Comparison of ENCODE assay signal across 11 cellular contexts in genomic region chr4:10118355-10119004, GRCh38. TPM values are rescaled to one million over a fixed set of nuclear protein-coding genes. Genes with fewer than 3 reads are reported as not detected.
A peak's percentile ranks its signal among the peaks of the same experiment; 100 is the strongest.
DNase-seq lines count a peak whose midpoint lies in the region; ATAC-seq and TF ChIP-seq lines count a peak whose summit lies in the region.
"Had no signal": no experiment of that assay in that cellular context is flagged by ENCODE, and none has a peak within 500 bp of the region (broad histone marks: within the 10 kb centered on the region; RNA-seq: fewer than 3 reads in every experiment).

No MANE protein-coding gene starts in this region.

- H3K9me3 ChIP-seq in mammary epithelial cell (replicated peaks; ENCODE audit: insufficient read depth, low read length) (no peaks in the 10 kb centered on the region), lower lobe of right lung (no peaks in the 10 kb centered on the region), upper lobe of left lung (no peaks in the 10 kb centered on the region), gastrocnemius medialis (no peaks in the 10 kb centered on the region)
- H3K9me3 ChIP-seq: heart left ventricle, SJSA1 had no signal

- H3K4me1 Mint-ChIP-seq in MCF 10A (ENCODE audit: insufficient read depth, unreplicated experiment): peaks cover 19% of the 10 kb centered on the region
- H3K4me1 Mint-ChIP-seq in activated CD4-positive, alpha-beta memory T cell treated with anti-CD3 and anti-CD28 coated beads for 36 hours (ENCODE audit: low read depth): peaks cover 44% of the 10 kb centered on the region

- peak overlapping the region; percentile 5 for H3K4me3 Mint-ChIP-seq in MCF 10A (ENCODE audit: unreplicated experiment)
- peak overlapping the region; percentile 79 for H3K4me3 Mint-ChIP-seq in activated CD4-positive, alpha-beta memory T cell treated with anti-CD3 and anti-CD28 coated beads for 36 hours

- H3K9ac ChIP-seq in mammary epithelial cell (ENCODE audit: insufficient read depth, low read length): no peak overlapping the region

- H3K36me3 Mint-ChIP-seq in MCF 10A (ENCODE audit: insufficient read depth, unreplicated experiment): peaks cover 24% of the 10 kb centered on the region
- H3K36me3 Mint-ChIP-seq in activated CD4-positive, alpha-beta memory T cell treated with anti-CD3 and anti-CD28 coated beads for 36 hours: peaks cover 25% of the 10 kb centered on the region

- DNase-seq in MCF 10A (ENCODE audit: unreplicated experiment) (no peak), mammary epithelial cell (no peak), lower lobe of right lung (no peak), upper lobe of left lung (no peak), gastrocnemius medialis (no peak)
- peak; percentile 38 for DNase-seq in activated CD4-positive, alpha-beta memory T cell treated with anti-CD3 and anti-CD28 coated beads for 36 hours
- DNase-seq: IMR-90 had no signal

- no peak for TF ChIP-seq POLR2A in upper lobe of left lung (IDR thresholded peaks at IDR 0.05)
- no peak for TF ChIP-seq POLR2A in gastrocnemius medialis (IDR thresholded peaks at IDR 0.05)

- TF ChIP-seq CTCF in MCF 10A (IDR thresholded peaks at IDR 0.05; ENCODE audit: unreplicated experiment) (no peak), mammary epithelial cell (conservative IDR thresholded peaks at IDR 0.05 in 1 of 2, IDR thresholded peaks at IDR 0.05 in 1 of 2; ENCODE audit: extremely low read depth in 1 of 2, insufficient read depth in 1 of 2, low read depth in 1 of 2, low read length in 2 of 2) (no peak), lower lobe of right lung (IDR thresholded peaks at IDR 0.05) (no peak), upper lobe of left lung (IDR thresholded peaks at IDR 0.05) (no peak), gastrocnemius medialis (IDR thresholded peaks at IDR 0.05 in 4 of 5, conservative IDR thresholded peaks at IDR 0.05 in 1 of 5) (no peak)

- H3K27me3 Mint-ChIP-seq in MCF 10A (ENCODE audit: insufficient read depth, unreplicated experiment): no peaks in the 10 kb centered on the region
- H3K27me3 Mint-ChIP-seq in activated CD4-positive, alpha-beta memory T cell treated with anti-CD3 and anti-CD28 coated beads for 36 hours: no peaks in the 10 kb centered on the region

- no peaks in the 10 kb centered on the region for H3K27me3 ChIP-seq in mammary epithelial cell (ENCODE audit: insufficient read depth, low read length)
- H3K27me3 ChIP-seq in lower lobe of right lung (ENCODE audit: low read depth): no peaks in the 10 kb centered on the region
- no peaks in the 10 kb centered on the region for H3K27me3 ChIP-seq in upper lobe of left lung
- no peaks in the 10 kb centered on the region for H3K27me3 ChIP-seq in gastrocnemius medialis
- H3K27me3 ChIP-seq: heart left ventricle, SJSA1 had no signal

- BruUV-seq in MCF 10A (replicated peaks; lab: Mats Ljungman, UMichigan) (no TSS peak), mammary epithelial cell (replicated peaks; lab: Mats Ljungman, UMichigan) (no TSS peak)

- H3K79me2 ChIP-seq in mammary epithelial cell (ENCODE audit: insufficient read depth, low read length): peaks cover 29% of the 10 kb centered on the region

- H3K4me2 ChIP-seq in mammary epithelial cell (ENCODE audit: insufficient read depth, low read depth, low read length): no peak overlapping the region

- peaks cover 3% of the 10 kb centered on the region for H4K20me1 ChIP-seq in mammary epithelial cell (ENCODE audit: insufficient read depth, low read length)

- peaks cover 31% of the 10 kb centered on the region for H3K4me1 ChIP-seq in mammary epithelial cell (ENCODE audit: insufficient read depth, low read length)
- H3K4me1 ChIP-seq in lower lobe of right lung: peaks cover 42% of the 10 kb centered on the region
- peaks cover 36 to 59% (median 55%) of the 10 kb centered on the region in 4 donors for H3K4me1 ChIP-seq in upper lobe of left lung
- H3K4me1 ChIP-seq in gastrocnemius medialis: peaks cover 35 to 36% of the 10 kb centered on the region in 2 donors

- H2AFZ ChIP-seq in mammary epithelial cell (ENCODE audit: low read depth, low read length): no peak overlapping the region

- no peak for TF ChIP-seq EP300 in upper lobe of left lung (IDR thresholded peaks at IDR 0.05)

- no peak overlapping the region for H3K27ac Mint-ChIP-seq in MCF 10A (ENCODE audit: low read depth, unreplicated experiment)
- H3K27ac Mint-ChIP-seq in activated CD4-positive, alpha-beta memory T cell treated with anti-CD3 and anti-CD28 coated beads for 36 hours: peak overlapping the region; percentile 97

- POLR2A ChIA-PET in MCF 10A (lab: Yijun Ruan, JAX): interaction anchor here (1.2 to 3.9 kb wide), 4 partner anchors 11 to 427 kb away, joined by 3 to 38 read pairs (median 12); no protein-coding TSS in a partner anchor
- POLR2A ChIA-PET in activated CD4-positive, alpha-beta memory T cell treated with anti-CD3 and anti-CD28 coated beads for 36 hours (lab: Charles Lee): interaction anchor here (1.0 to 3.5 kb wide), 10 partner anchors 12 to 342 kb away, joined by 3 to 80 read pairs (median 6); partner anchors contain the start of gene ZNF518B

- ATAC-seq in lower lobe of right lung: no peak
- no peak for ATAC-seq in upper lobe of left lung (ENCODE audit: low FRiP score in 2 of 2)
- ATAC-seq in gastrocnemius medialis: no peak
- ATAC-seq in GM18858 (IDR thresholded peaks at IDR 0.05; ENCODE audit: unreplicated experiment): no peak
- ATAC-seq in GM21717 (IDR thresholded peaks at IDR 0.05; ENCODE audit: unreplicated experiment): no peak
- ATAC-seq: heart left ventricle had no signal

- H3K9me3 Mint-ChIP-seq in MCF 10A (ENCODE audit: unreplicated experiment): no peaks in the 10 kb centered on the region
- no peaks in the 10 kb centered on the region for H3K9me3 Mint-ChIP-seq in activated CD4-positive, alpha-beta memory T cell treated with anti-CD3 and anti-CD28 coated beads for 36 hours

- CTCF ChIA-PET in MCF 10A (lab: Yijun Ruan, JAX): interaction anchor here (0.5 to 1.2 kb wide), 3 partner anchors 22 to 42 kb away, joined by 3 to 4 read pairs (median 3); no protein-coding TSS in a partner anchor
- CTCF ChIA-PET in mammary epithelial cell (lab: Charles Lee; ENCODE audit: low non-redundant PET): no interaction called here
- CTCF ChIA-PET in activated CD4-positive, alpha-beta memory T cell treated with anti-CD3 and anti-CD28 coated beads for 36 hours (lab: Charles Lee): interaction anchor here (0.6 to 2.3 kb wide), 13 partner anchors 10 to 431 kb away, joined by 3 to 20 read pairs (median 4); no protein-coding TSS in a partner anchor

- WGBS in mammary epithelial cell (ENCODE audit: low coverage, missing lambda C conversion rate): 98% methylated on average over 13 of the region's 13 CpGs
- WGBS in upper lobe of left lung, 2 donors: 73 to 76% methylated on average over 13 of the region's 13 CpGs

- dilution Hi-C loops in mammary epithelial cell (cut with HindIII; ENCODE audit: low sequenced_read_pairs): no loop called here

- H3K4me3 ChIP-seq in mammary epithelial cell (replicated peaks in 1 of 3; ENCODE audit: insufficient read depth in 1 of 3, low read depth in 2 of 3, low read length in 3 of 3) (no peak overlapping the region), lower lobe of right lung (peak overlapping the region; percentile 86), upper lobe of left lung (no peak overlapping the region), gastrocnemius medialis (no peak overlapping the region)
- H3K4me3 ChIP-seq: SJSA1 had no signal

- intact Hi-C loops in MCF 10A (cut with micrococcal nuclease) (loop anchor here (5.0 kb wide), 2 partner anchors 111 to 426 kb away; no protein-coding TSS in a partner anchor), mammary epithelial cell (cut with micrococcal nuclease) (no loop called here), lower lobe of right lung (cut with DNase I) (no loop called here), gastrocnemius medialis (cut with DNase I; ENCODE audit: low total_unique reads) (loop anchor here (10.0 kb wide), 1 partner anchor 104 kb away; no protein-coding TSS in a partner anchor)
- intact Hi-C loops in activated CD4-positive, alpha-beta memory T cell treated with anti-CD3 and anti-CD28 coated beads for 36 hours (cut with micrococcal nuclease): loop anchor here (5.0 to 10.0 kb wide), 2 partner anchors 514 to 966 kb away; no protein-coding TSS in a partner anchor

- H3K27ac ChIP-seq in mammary epithelial cell (ENCODE audit: insufficient read depth, low read depth, low read length): no peak overlapping the region
- H3K27ac ChIP-seq in lower lobe of right lung: peak overlapping the region; percentile 99
- H3K27ac ChIP-seq in upper lobe of left lung: peak overlapping the region; percentile 97 to 99 (median 98)
- peak overlapping the region in 1 of 4 donors; percentile 99 for H3K27ac ChIP-seq in gastrocnemius medialis
- H3K27ac ChIP-seq: SJSA1 had no signal

- in situ Hi-C loops in mammary epithelial cell (cut with MboI; ENCODE audit: low sequenced_read_pairs in 2 of 2): no loop called here
- in situ Hi-C loops in gastrocnemius medialis (cut with MboI; ENCODE audit: low sequenced_read_pairs in 4 of 4): no loop called here

- H3K36me3 ChIP-seq in mammary epithelial cell (ENCODE audit: insufficient read depth, low read length) (peaks cover 16% of the 10 kb centered on the region), lower lobe of right lung (peaks cover 20% of the 10 kb centered on the region), upper lobe of left lung (peaks cover 2 to 20% (median 11%) of the 10 kb centered on the region in 4 donors), gastrocnemius medialis (peaks cover 0 to 3% of the 10 kb centered on the region in 2 donors)

RNA-seq across cellular contexts. Expression of gene WDR1, which starts 1.9 kb away (rescaled TPM):
- 240 and 246 TPM in 2 replicates for total RNA-seq in MCF 10A (2022)
- 100 to 1,000 TPM; 384 to 470 TPM for total RNA-seq in mammary epithelial cell
- polyA plus RNA-seq in mammary epithelial cell: 466 TPM
- polyA minus RNA-seq in mammary epithelial cell: 713 TPM
- 100 to 1,000 TPM; 351 to 353 TPM for total RNA-seq in activated CD4-positive, alpha-beta memory T cell treated with anti-CD3 and anti-CD28 coated beads for 36 hours
- total RNA-seq in lower lobe of right lung: 233 TPM
- total RNA-seq in upper lobe of left lung: 100 to 1,000 TPM; 135 to 307 (median 183) TPM
- total RNA-seq in gastrocnemius medialis: 10 to 100 TPM; 57.3 to 84.2 (median 72.7) TPM

Comparison
In these comparisons a context has a peak if more than half of its experiments do, and no peak if none do; other contexts are left out.
1. intact Hi-C loops: an anchor here in MCF 10A (5.0 kb wide), activated CD4-positive, alpha-beta memory T cell treated with anti-CD3 and anti-CD28 coated beads for 36 hours (5.0 to 10.0 kb wide) and gastrocnemius medialis (10.0 kb wide); none called in mammary epithelial cell and lower lobe of right lung.